18 cellular contexts compared by ENCODE assay signal in genomic region chr15:66515901-66516322, GRCh38. TPM values are rescaled to one million over a fixed set of nuclear protein-coding genes. Genes with fewer than 3 reads are reported as not detected.
A peak's percentile ranks its signal among the peaks of the same experiment; 100 is the strongest.
DNase-seq lines count a peak whose midpoint lies in the region; ATAC-seq and TF ChIP-seq lines count a peak whose summit lies in the region.
"Had no signal": no experiment of that assay in that cellular context is flagged by ENCODE, and none has a peak within 500 bp of the region (broad histone marks: within the 10 kb centered on the region; RNA-seq: fewer than 3 reads in every experiment).

No MANE protein-coding gene starts in this region.

- H4K20me1 ChIP-seq in PC-3 (ENCODE audit: low read length) = no peaks in the 10 kb centered on the region

- no peak overlapping the region for H3K4me3 ChIP-seq in AG10803 (ENCODE audit: low read length)
- no peak overlapping the region for H3K4me3 ChIP-seq in PC-3 (ENCODE audit: low read length)
- no peak overlapping the region for H3K4me3 ChIP-seq in fibroblast of the aortic adventitia (ENCODE audit: low read depth, low read length)
- H3K4me3 ChIP-seq: SJSA1, smooth muscle cell had no signal

- intact Hi-C loops in PC-3 (cut with micrococcal nuclease) = no loop called here
- intact Hi-C loops in activated T-helper 2 cell treated with anti-CD3 and anti-CD28 coated beads, Interferon-gamma antibody, Interleukin-2, Interleukin-4, amounts not matched to agents 10 μg/mL and 5 μg/mL and 100 μg/mL, durations not matched to agents 14 hours and 24 hours and 36 hours (cut with micrococcal nuclease) = no loop called here

- no peaks in the 10 kb centered on the region for H3K79me2 ChIP-seq in PC-3 (ENCODE audit: low read length)

- no peak overlapping the region for H3K4me3 Mint-ChIP-seq in stimulated activated memory B cell treated with anti-CD40 and anti-IgM and Interleukin-4, amounts not matched to agents 10 μg/mL and 1 μg/mL and 100 μg/mL, for 72 hours
- no peak overlapping the region for H3K4me3 Mint-ChIP-seq in activated T-helper 2 cell treated with anti-CD3 and anti-CD28 coated beads, Interferon-gamma antibody, Interleukin-2, Interleukin-4, amounts not matched to agents 10 μg/mL and 5 μg/mL and 100 μg/mL, durations not matched to agents 14 hours and 24 hours and 36 hours (ENCODE audit: low read depth)
- H3K4me3 Mint-ChIP-seq: activated naive CD8-positive, alpha-beta T cell; naive thymus-derived CD4-positive, alpha-beta T cell had no signal

- H3K27me3 ChIP-seq in PC-3 (ENCODE audit: low read length) = no peaks in the 10 kb centered on the region
- H3K27me3 ChIP-seq: brain microvascular endothelial cell, SJSA1 had no signal

- H3K9me3 ChIP-seq in PC-3 (ENCODE audit: low read length) = no peaks in the 10 kb centered on the region
- H3K9me3 ChIP-seq: SJSA1 had no signal

- no peaks in the 10 kb centered on the region for H3K9me3 Mint-ChIP-seq in stimulated activated memory B cell treated with anti-CD40 and anti-IgM and Interleukin-4, amounts not matched to agents 10 μg/mL and 1 μg/mL and 100 μg/mL, for 72 hours
- no peaks in the 10 kb centered on the region for H3K9me3 Mint-ChIP-seq in activated T-helper 2 cell treated with anti-CD3 and anti-CD28 coated beads, Interferon-gamma antibody, Interleukin-2, Interleukin-4, amounts not matched to agents 10 μg/mL and 5 μg/mL and 100 μg/mL, durations not matched to agents 14 hours and 24 hours and 36 hours
- H3K9me3 Mint-ChIP-seq: naive thymus-derived CD4-positive, alpha-beta T cell had no signal

- peaks cover 19% of the 10 kb centered on the region for H3K36me3 ChIP-seq in PC-3 (ENCODE audit: low read depth, low read length)

- TF ChIP-seq CTCF in AG10803 (conservative IDR thresholded peaks at IDR 0.05; ENCODE audit: low read length) (no peak), PC-3 (conservative IDR thresholded peaks at IDR 0.05; ENCODE audit: low read depth, low read length) (no peak), fibroblast of the aortic adventitia (IDR thresholded peaks at IDR 0.05; ENCODE audit: insufficient read depth, low read length) (no peak)

- no peak overlapping the region for H3K27ac ChIP-seq in PC-3 (ENCODE audit: low read length)
- H3K27ac ChIP-seq: brain microvascular endothelial cell, epithelial cell of prostate had no signal

- peaks cover 18% of the 10 kb centered on the region for H3K4me1 ChIP-seq in PC-3 (ENCODE audit: insufficient read depth, low read length)

- POLR2A ChIA-PET in PC-3 (lab: Charles Lee; ENCODE audit: unreplicated experiment) = interaction anchor here (0.6 to 0.7 kb wide), 2 partner anchors 10 to 57 kb away, joined by 3 to 4 read pairs; no protein-coding TSS in a partner anchor

- H3K4me1 Mint-ChIP-seq in stimulated activated memory B cell treated with anti-CD40 and anti-IgM and Interleukin-4, amounts not matched to agents 10 μg/mL and 1 μg/mL and 100 μg/mL, for 72 hours = no peaks in the 10 kb centered on the region
- no peaks in the 10 kb centered on the region for H3K4me1 Mint-ChIP-seq in activated T-helper 2 cell treated with anti-CD3 and anti-CD28 coated beads, Interferon-gamma antibody, Interleukin-2, Interleukin-4, amounts not matched to agents 10 μg/mL and 5 μg/mL and 100 μg/mL, durations not matched to agents 14 hours and 24 hours and 36 hours (ENCODE audit: low read depth)

- no peaks in the 10 kb centered on the region for H3F3A ChIP-seq in PC-3 (ENCODE audit: low read length, unreplicated experiment)

- peak overlapping the region; percentile 25; the same call in 1 of the 2 replicates for H3K4me2 ChIP-seq in PC-3 (ENCODE audit: low read length)
- H3K4me2 ChIP-seq: smooth muscle cell had no signal

- BruUV-seq in PC-3 (replicated peaks; lab: Mats Ljungman, UMichigan) = no TSS peak

- no peak overlapping the region for H3K27ac Mint-ChIP-seq in stimulated activated memory B cell treated with anti-CD40 and anti-IgM and Interleukin-4, amounts not matched to agents 10 μg/mL and 1 μg/mL and 100 μg/mL, for 72 hours
- no peak overlapping the region for H3K27ac Mint-ChIP-seq in activated T-helper 2 cell treated with anti-CD3 and anti-CD28 coated beads, Interferon-gamma antibody, Interleukin-2, Interleukin-4, amounts not matched to agents 10 μg/mL and 5 μg/mL and 100 μg/mL, durations not matched to agents 14 hours and 24 hours and 36 hours
- H3K27ac Mint-ChIP-seq: activated naive CD8-positive, alpha-beta T cell; naive thymus-derived CD4-positive, alpha-beta T cell had no signal

- no peaks in the 10 kb centered on the region for H3K9me2 ChIP-seq in PC-3 (replicated peaks; ENCODE audit: low read length)

- CTCF ChIA-PET in PC-3 (lab: Charles Lee) = no interaction called here

- peak; percentile 90 for ATAC-seq in PC-3
- ATAC-seq in stimulated activated memory B cell treated with anti-CD40 and anti-IgM and Interleukin-4, amounts not matched to agents 10 μg/mL and 1 μg/mL and 100 μg/mL, for 72 hours = no peak
- ATAC-seq: naive thymus-derived CD4-positive, alpha-beta T cell had no signal

- peaks cover 41% of the 10 kb centered on the region for H3K36me3 Mint-ChIP-seq in stimulated activated memory B cell treated with anti-CD40 and anti-IgM and Interleukin-4, amounts not matched to agents 10 μg/mL and 1 μg/mL and 100 μg/mL, for 72 hours
- peaks cover 35% of the 10 kb centered on the region for H3K36me3 Mint-ChIP-seq in activated T-helper 2 cell treated with anti-CD3 and anti-CD28 coated beads, Interferon-gamma antibody, Interleukin-2, Interleukin-4, amounts not matched to agents 10 μg/mL and 5 μg/mL and 100 μg/mL, durations not matched to agents 14 hours and 24 hours and 36 hours (ENCODE audit: low read depth)

- H2AFZ ChIP-seq in PC-3 (ENCODE audit: low read length) = no peak overlapping the region

- DNase-seq in AG10803 (ENCODE audit: low read depth) (peak; percentile 36), HCEC 1CT (peak; percentile 15), PC-3 (peak; percentile 74), fibroblast of the aortic adventitia (ENCODE audit: low read depth) (peak; percentile 65), NCI-H146 treated with DMSO at 0.1 percent for 48 hours (lab: John Stamatoyannopoulos, UW; ENCODE audit: unreplicated experiment) (no peak), putamen (ENCODE audit: low spot score) (no peak)
- DNase-seq in activated T-helper 2 cell treated with anti-CD3 and anti-CD28 coated beads, Interferon-gamma antibody, Interleukin-2, Interleukin-4, amounts not matched to agents 10 μg/mL and 5 μg/mL and 100 μg/mL, durations not matched to agents 14 hours and 24 hours and 36 hours (ENCODE audit: low spot score) = no peak
- DNase-seq: activated CD4-positive, alpha-beta T cell treated with anti-CD3 and anti-CD28 coated beads for 1 hour; brain microvascular endothelial cell; mammary epithelial cell; naive thymus-derived CD4-positive, alpha-beta T cell; NCI-H187; NCI-H446 had no signal

- no peaks in the 10 kb centered on the region for H3K27me3 Mint-ChIP-seq in stimulated activated memory B cell treated with anti-CD40 and anti-IgM and Interleukin-4, amounts not matched to agents 10 μg/mL and 1 μg/mL and 100 μg/mL, for 72 hours
- no peaks in the 10 kb centered on the region for H3K27me3 Mint-ChIP-seq in activated T-helper 2 cell treated with anti-CD3 and anti-CD28 coated beads, Interferon-gamma antibody, Interleukin-2, Interleukin-4, amounts not matched to agents 10 μg/mL and 5 μg/mL and 100 μg/mL, durations not matched to agents 14 hours and 24 hours and 36 hours (ENCODE audit: low read depth)
- H3K27me3 Mint-ChIP-seq: activated naive CD8-positive, alpha-beta T cell; naive thymus-derived CD4-positive, alpha-beta T cell had no signal

- no peak overlapping the region for H3K9ac ChIP-seq in PC-3 (ENCODE audit: low read length)

RNA-seq across cellular contexts. Expression of gene ZWILCH, which starts 10.8 kb away (rescaled TPM):
- total RNA-seq in PC-3 (2014; rRNA removed) (18.1 and 19.9 TPM in 2 replicates), fibroblast of the aortic adventitia (ENCODE audit: low replicate concordance) (7.8 and 36.5 TPM in 2 replicates)
- total RNA-seq in activated T-helper 2 cell treated with anti-CD3 and anti-CD28 coated beads, Interferon-gamma antibody, Interleukin-2, Interleukin-4, amounts not matched to agents 10 μg/mL and 5 μg/mL and 100 μg/mL, durations not matched to agents 14 hours and 24 hours and 36 hours = 33.0 and 34.5 TPM in 2 replicates

RNA-seq across cellular contexts. Expression of gene RPL4, which starts 11.3 kb away (rescaled TPM):
- total RNA-seq in PC-3 (2014; rRNA removed) (1,239 and 2,773 TPM in 2 replicates), fibroblast of the aortic adventitia (ENCODE audit: low replicate concordance) (3,473 and 4,222 TPM in 2 replicates)
- 3,297 and 3,363 TPM in 2 replicates for total RNA-seq in activated T-helper 2 cell treated with anti-CD3 and anti-CD28 coated beads, Interferon-gamma antibody, Interleukin-2, Interleukin-4, amounts not matched to agents 10 μg/mL and 5 μg/mL and 100 μg/mL, durations not matched to agents 14 hours and 24 hours and 36 hours

RNA-seq across cellular contexts. Expression of gene SNAPC5, which starts 18.4 kb away (rescaled TPM):
- 34.1 and 38.2 TPM in 2 replicates for total RNA-seq in PC-3 (2014; rRNA removed)
- total RNA-seq in fibroblast of the aortic adventitia (ENCODE audit: low replicate concordance) = 7.8 and 23.8 TPM in 2 replicates
- 23.2 and 23.9 TPM in 2 replicates for total RNA-seq in activated T-helper 2 cell treated with anti-CD3 and anti-CD28 coated beads, Interferon-gamma antibody, Interleukin-2, Interleukin-4, amounts not matched to agents 10 μg/mL and 5 μg/mL and 100 μg/mL, durations not matched to agents 14 hours and 24 hours and 36 hours

RNA-seq across cellular contexts. Expression of gene LCTL, which starts 49.9 kb away (rescaled TPM):
- total RNA-seq in PC-3 (2014; rRNA removed) (not detected in 2 replicates), fibroblast of the aortic adventitia (ENCODE audit: low replicate concordance) (0.09 TPM in 1 of 2 replicates, not detected in the other)
- not detected in 2 replicates for total RNA-seq in activated T-helper 2 cell treated with anti-CD3 and anti-CD28 coated beads, Interferon-gamma antibody, Interleukin-2, Interleukin-4, amounts not matched to agents 10 μg/mL and 5 μg/mL and 100 μg/mL, durations not matched to agents 14 hours and 24 hours and 36 hours
- total RNA-seq: naive thymus-derived CD4-positive, alpha-beta T cell had no signal

Comparison
In these comparisons a context has a peak if more than half of its experiments do, and no peak if none do; other contexts are left out.
1. DNase-seq: peak in AG10803 (single experiment), HCEC 1CT (single experiment), PC-3 (single experiment) and fibroblast of the aortic adventitia (single experiment); none in NCI-H146 treated with DMSO at 0.1 percent for 48 hours (single experiment), putamen (single experiment) and activated T-helper 2 cell treated with anti-CD3 and anti-CD28 coated beads, Interferon-gamma antibody, Interleukin-2, Interleukin-4, amounts not matched to agents 10 μg/mL and 5 μg/mL and 100 μg/mL, durations not matched to agents 14 hours and 24 hours and 36 hours (single experiment).